8 cellular contexts compared by ENCODE assay signal in genomic region chr4:48269861-48270515, GRCh38. TPM values are rescaled to one million over a fixed set of nuclear protein-coding genes. Genes with fewer than 3 reads are reported as not detected.
DNase-seq lines count a peak whose midpoint lies in the region; ATAC-seq, FAIRE-seq and TF ChIP-seq lines count a peak whose summit lies in the region.

No MANE protein-coding gene starts in this region.

- 2% methylated on average over 38 of the region's 41 CpGs for WGBS in mesenchymal stem cell

- H4K91ac ChIP-seq in mesenchymal stem cell (ENCODE audit: low read length): peak overlapping the region; percentile 72

- peak overlapping the region; percentile 91 to 98 (median 95) for H3K27ac Mint-ChIP-seq in CD14-positive monocyte
- peak overlapping the region; percentile 77 for H3K27ac Mint-ChIP-seq in activated CD8-positive, alpha-beta T cell treated with anti-CD3 and anti-CD28 coated beads, Interleukin-2, amount 10 ng/mL, durations not matched to agents 7 days and 5 days

- peak; percentile 98 for FAIRE-seq in GM19239 (lab: Jason Lieb, UNC)

- CTCF ChIA-PET in activated CD8-positive, alpha-beta T cell treated with anti-CD3 and anti-CD28 coated beads, Interleukin-2, amount 10 ng/mL, durations not matched to agents 7 days and 5 days (lab: Charles Lee): no interaction called here

- POLR2A ChIA-PET in activated CD8-positive, alpha-beta T cell treated with anti-CD3 and anti-CD28 coated beads, Interleukin-2, amount 10 ng/mL, durations not matched to agents 7 days and 5 days (lab: Charles Lee): interaction anchor here (1.4 kb wide), 1 partner anchor 72 kb away, joined by 6 read pairs; the partner anchor contains the start of gene SLAIN2

- H3K4ac ChIP-seq in mesenchymal stem cell (ENCODE audit: low read depth in 1 of 2, low read length in 2 of 2): peak overlapping the region in 1 of 2 experiments; percentile 58

- H2BK5ac ChIP-seq in mesenchymal stem cell (ENCODE audit: low read depth, low read length, poor library complexity, severe bottlenecking): peak overlapping the region; percentile 76

- peaks cover 0 to 3% (median 0%) of the 10 kb centered on the region in 3 donors for H3K27me3 Mint-ChIP-seq in CD14-positive monocyte (ENCODE audit: low read depth in 3 of 3)
- H3K27me3 Mint-ChIP-seq in activated CD8-positive, alpha-beta T cell treated with anti-CD3 and anti-CD28 coated beads, Interleukin-2, amount 10 ng/mL, durations not matched to agents 7 days and 5 days (ENCODE audit: low read depth): no peaks in the 10 kb centered on the region

- peak overlapping the region; percentile 87 for H4K8ac ChIP-seq in mesenchymal stem cell (ENCODE audit: low read length)

- H3K27ac ChIP-seq in mesenchymal stem cell (ENCODE audit: low read length, poor library complexity, severe bottlenecking): peak overlapping the region; percentile 65

- no peak overlapping the region for H3K14ac ChIP-seq in mesenchymal stem cell (ENCODE audit: low read length in 2 of 2)

- peaks cover 3% of the 10 kb centered on the region for H3K4me1 ChIP-seq in mesenchymal stem cell (ENCODE audit: control insufficient read depth, insufficient read depth, low read depth, low read length)

- H3K4me2 ChIP-seq in mesenchymal stem cell (ENCODE audit: low read length, poor library complexity, severe bottlenecking): peak overlapping the region; percentile 87

- peaks cover 43% of the 10 kb centered on the region for H3K4me1 Mint-ChIP-seq in CD14-positive monocyte
- peaks cover 25% of the 10 kb centered on the region for H3K4me1 Mint-ChIP-seq in activated CD8-positive, alpha-beta T cell treated with anti-CD3 and anti-CD28 coated beads, Interleukin-2, amount 10 ng/mL, durations not matched to agents 7 days and 5 days (ENCODE audit: low read depth)

- no peak overlapping the region for H2AK5ac ChIP-seq in mesenchymal stem cell (ENCODE audit: low read length, severe bottlenecking)

- H2AFZ ChIP-seq in mesenchymal stem cell (ENCODE audit: low read depth, low read length): peak overlapping the region; percentile 76

- H3K36me3 ChIP-seq in mesenchymal stem cell (ENCODE audit: control insufficient read depth in 1 of 2, insufficient read depth in 2 of 2, low read depth in 1 of 2, low read length in 2 of 2): no peaks in the 10 kb centered on the region

- H3K27me3 ChIP-seq in mesenchymal stem cell (ENCODE audit: control insufficient read depth in 1 of 2, insufficient read depth in 1 of 2, low read length in 2 of 2): no peaks in the 10 kb centered on the region

- H3K18ac ChIP-seq in mesenchymal stem cell (ENCODE audit: low read depth in 1 of 2, low read length in 2 of 2): peak overlapping the region; percentile 37 to 92

- intact Hi-C loops in CD14-positive monocyte (cut with micrococcal nuclease): loop anchor here (5.0 to 10.0 kb wide), 3 partner anchors 45 to 145 kb away; partner anchors contain the start of gene SLAIN2 (in 2 of the 2)

- H2BK120ac ChIP-seq in mesenchymal stem cell (ENCODE audit: low read depth, low read length): peak overlapping the region; percentile 27

- no peaks in the 10 kb centered on the region for H3K36me3 Mint-ChIP-seq in CD14-positive monocyte
- H3K36me3 Mint-ChIP-seq in activated CD8-positive, alpha-beta T cell treated with anti-CD3 and anti-CD28 coated beads, Interleukin-2, amount 10 ng/mL, durations not matched to agents 7 days and 5 days (ENCODE audit: low read depth): peaks cover 5% of the 10 kb centered on the region

- peak; percentile 78 for ATAC-seq in HG03442 (IDR thresholded peaks at IDR 0.05; ENCODE audit: unreplicated experiment)
- peak; percentile 94 for ATAC-seq in activated CD8-positive, alpha-beta T cell treated with anti-CD3 and anti-CD28 coated beads, Interleukin-2, amount 10 ng/mL, durations not matched to agents 7 days and 5 days

- H3K4me3 ChIP-seq in mesenchymal stem cell (ENCODE audit: insufficient read depth in 1 of 2, low read depth in 1 of 2, low read length in 2 of 2): peak overlapping the region; percentile 89 to 90

- H2BK12ac ChIP-seq in mesenchymal stem cell (ENCODE audit: low read length in 2 of 2): peak overlapping the region in 1 of 2 experiments; percentile 86

- DNase-seq in CD14-positive monocyte (ENCODE audit: low spot score): peak; percentile 89
- peak; percentile 77 for DNase-seq in GM19239 (ENCODE audit: insufficient read length, low spot score)
- DNase-seq in NCI-H82 treated with DMSO at 0.1 percent for 48 hours (lab: John Stamatoyannopoulos, UW; ENCODE audit: unreplicated experiment): peak; percentile 60
- DNase-seq in activated CD8-positive, alpha-beta T cell treated with anti-CD3 and anti-CD28 coated beads, Interleukin-2, amount 10 ng/mL, durations not matched to agents 7 days and 5 days: peak; percentile 93
- DNase-seq in effector CD8-positive, alpha-beta T cell (lab: John Stamatoyannopoulos, UW): peak; percentile 80
- DNase-seq in mesenchymal stem cell: peak; percentile 86
- DNase-seq in stimulated activated CD8-positive, alpha-beta memory T cell treated with anti-CD3 and anti-CD28 coated beads, Interleukin-12 subunit alpha, Interleukin-12 subunit beta, amount 100 ng/mL, for 4 hours (ENCODE audit: low read depth): peak; percentile 78

- H3K9me3 ChIP-seq in mesenchymal stem cell (ENCODE audit: control insufficient read depth, low read length): no peaks in the 10 kb centered on the region

- no peak for TF ChIP-seq CTCF in CD14-positive monocyte (IDR thresholded peaks at IDR 0.05)

- H3K9me3 Mint-ChIP-seq in CD14-positive monocyte: no peaks in the 10 kb centered on the region
- no peaks in the 10 kb centered on the region for H3K9me3 Mint-ChIP-seq in activated CD8-positive, alpha-beta T cell treated with anti-CD3 and anti-CD28 coated beads, Interleukin-2, amount 10 ng/mL, durations not matched to agents 7 days and 5 days (ENCODE audit: insufficient read depth)

- peak overlapping the region; percentile 97 to 98 for H3K4me3 Mint-ChIP-seq in CD14-positive monocyte
- H3K4me3 Mint-ChIP-seq in activated CD8-positive, alpha-beta T cell treated with anti-CD3 and anti-CD28 coated beads, Interleukin-2, amount 10 ng/mL, durations not matched to agents 7 days and 5 days: peak overlapping the region; percentile 95

- peak overlapping the region; percentile 80 for H2BK15ac ChIP-seq in mesenchymal stem cell (ENCODE audit: low read depth, poor library complexity, severe bottlenecking)

- H3K23ac ChIP-seq in mesenchymal stem cell (ENCODE audit: low read length in 2 of 2): no peak overlapping the region

- peaks cover 16% of the 10 kb centered on the region for H3K79me1 ChIP-seq in mesenchymal stem cell (replicated peaks; ENCODE audit: low read length, poor library complexity, severe bottlenecking)

- peak overlapping the region; percentile 83 for H3K9ac ChIP-seq in mesenchymal stem cell (ENCODE audit: low read length)

RNA-seq across cellular contexts. Expression of gene TEC, which starts 0.3 kb away (rescaled TPM):
- under 1 TPM; 0.30 to 0.73 TPM for polyA plus RNA-seq in CD14-positive monocyte
- 1 to 10 TPM; 2.7 to 3.4 TPM for total RNA-seq in activated CD8-positive, alpha-beta T cell treated with anti-CD3 and anti-CD28 coated beads, Interleukin-2, amount 10 ng/mL, durations not matched to agents 7 days and 5 days
- 0.88 TPM for polyA plus RNA-seq in mesenchymal stem cell (2013, experiment 1 of 2)
- polyA plus RNA-seq in mesenchymal stem cell (2013, experiment 2 of 2): 0.86 TPM

Comparison
In these comparisons a context has a peak if more than half of its experiments do, and no peak if none do; other contexts are left out.
1. Peak in every context shown above with its lines: DNase-seq, ATAC-seq, H3K4me3 ChIP-seq and H3K27ac ChIP-seq.